Comparison of ENCODE assay signal across 23 cellular contexts in genomic region chr2:18930977-18931376, GRCh38.
"Had no signal": no experiment of that assay in that cellular context is flagged by ENCODE, and none has a peak within 500 bp of the region (broad histone marks: within the 10 kb centered on the region; RNA-seq: fewer than 3 reads in every experiment).

No MANE protein-coding gene starts in this region.

- H3K27ac Mint-ChIP-seq: activated B cell treated with CpG ODN at 0.5 μM for 24 hours; activated CD4-positive, alpha-beta T cell treated with anti-CD3 and anti-CD28 coated beads, Interleukin-2, amount 10 ng/mL, durations not matched to agents 24 days and 14 days; activated naive CD8-positive, alpha-beta T cell; T-helper 17 cell had no signal

- DNase-seq: activated B cell treated with CpG ODN at 0.5 μM for 24 hours; activated CD4-positive, alpha-beta T cell treated with anti-CD3 and anti-CD28 coated beads for 1 hour; activated CD4-positive, alpha-beta T cell treated with anti-CD3 and anti-CD28 coated beads, Interleukin-2, amount 10 ng/mL, durations not matched to agents 24 days and 14 days; activated CD4-positive, alpha-beta T cell treated with anti-CD3 and anti-CD28 coated beads, Interleukin-2, amount 50 U/mL, for 48 hours; activated effector memory CD4-positive, alpha-beta T cell treated with anti-CD3 and anti-CD28 coated beads, Interleukin-2, amount 50 U/mL, for 16 hours; activated naive CD4-positive, alpha-beta T cell treated with Interleukin-2 at 50 U/mL for 16 hours; activated T-cell treated with anti-CD3 and anti-CD28 coated beads, Interleukin-2, amount 50 U/mL, for 4 hours; amygdala; Kasumi-1; KBM-7; NCI-H1105 treated with DMSO at 0.1 percent for 48 hours; NCI-H1436 treated with DMSO at 0.1 percent for 48 hours; NCI-H187; NCI-H2081; NCI-H446; NCI-H524; Peyer's patch; Right ventricle myocardium superior; SJCRH30; T-helper 17 cell; T-helper 9 cell had no signal

- H3K27me3 Mint-ChIP-seq: activated CD4-positive, alpha-beta T cell treated with anti-CD3 and anti-CD28 coated beads, Interleukin-2, amount 10 ng/mL, durations not matched to agents 24 days and 14 days; activated naive CD8-positive, alpha-beta T cell; T-helper 17 cell had no signal

- H3K9me3 ChIP-seq: Peyer's patch, SJCRH30 had no signal

- ATAC-seq: activated T-cell treated with anti-CD3 and anti-CD28 coated beads, Interleukin-2, amount 50 U/mL, for 4 hours; T-helper 17 cell had no signal

- H3K27ac ChIP-seq: Peyer's patch, RWPE1, SJCRH30 had no signal

- H3K4me3 Mint-ChIP-seq: activated B cell treated with CpG ODN at 0.5 μM for 24 hours; activated CD4-positive, alpha-beta T cell treated with anti-CD3 and anti-CD28 coated beads, Interleukin-2, amount 10 ng/mL, durations not matched to agents 24 days and 14 days; activated naive CD8-positive, alpha-beta T cell; activated T-cell treated with anti-CD3 and anti-CD28 coated beads, Interleukin-2, amount 50 U/mL, for 4 hours; T-helper 17 cell had no signal

- H3K36me3 ChIP-seq: Peyer's patch, SJCRH30 had no signal

- H3K27me3 ChIP-seq: Peyer's patch had no signal

- H3K4me3 ChIP-seq: Peyer's patch, SJCRH30 had no signal

- H3K4me1 Mint-ChIP-seq: activated B cell treated with CpG ODN at 0.5 μM for 24 hours; activated CD4-positive, alpha-beta T cell treated with anti-CD3 and anti-CD28 coated beads, Interleukin-2, amount 10 ng/mL, durations not matched to agents 24 days and 14 days; T-helper 17 cell had no signal

- H3K4me1 ChIP-seq: Peyer's patch had no signal
